Comparison of ENCODE assay signal across 10 cellular contexts in the genomic region with DNA sequence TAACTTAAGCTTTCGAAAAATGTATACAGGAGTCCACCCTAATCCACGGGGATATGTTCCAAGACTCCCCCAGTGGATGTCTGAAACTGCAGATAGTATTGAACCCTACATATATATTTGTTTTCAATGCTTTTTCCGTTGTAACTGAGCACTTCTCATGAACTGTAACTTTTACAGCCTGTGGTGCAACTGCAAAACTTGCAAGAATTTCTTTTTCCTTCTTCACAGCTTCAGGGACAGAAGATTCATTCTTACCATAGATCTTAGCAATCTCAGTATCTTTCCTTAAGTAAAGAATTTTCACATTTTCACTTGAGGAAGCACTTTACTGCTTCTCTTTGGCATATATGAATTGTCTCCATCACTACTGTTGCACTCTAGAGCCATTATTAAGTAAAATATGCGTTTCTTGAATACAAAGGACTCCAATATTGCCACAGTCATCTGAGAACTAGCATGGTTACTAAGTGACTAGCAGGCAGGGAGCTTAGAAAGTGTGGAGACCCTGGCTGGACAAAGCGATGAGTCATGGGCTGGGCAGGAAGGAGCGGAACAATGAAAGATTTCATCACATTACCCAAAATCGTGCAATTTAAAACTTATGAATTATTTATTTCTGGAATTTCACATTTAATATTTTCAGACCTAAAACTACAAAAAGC. TPM values are rescaled to one million over a fixed set of nuclear protein-coding genes. Genes with fewer than 3 reads are reported as not detected.
DNase-seq lines count a peak whose midpoint lies in the region; ATAC-seq and TF ChIP-seq lines count a peak whose summit lies in the region.
"Had no signal": no experiment of that assay in that cellular context is flagged by ENCODE, and none has a peak within 500 bp of the region (broad histone marks: within the 10 kb centered on the region; RNA-seq: fewer than 3 reads in every experiment).

No MANE protein-coding gene starts in this region.

- ATAC-seq in activated CD8-positive, alpha-beta T cell treated with anti-CD3 and anti-CD28 coated beads, Interleukin-2, amount 10 ng/mL, durations not matched to agents 7 days and 5 days, result no peak
- no peak for ATAC-seq in HG03135 (IDR thresholded peaks at IDR 0.05; ENCODE audit: unreplicated experiment)

- 67 to 69% methylated on average over 7 of the region's 7 CpGs for WGBS in esophagus squamous epithelium, 2 donors

- H3K27me3 Mint-ChIP-seq in activated CD8-positive, alpha-beta T cell treated with anti-CD3 and anti-CD28 coated beads, Interleukin-2, amount 10 ng/mL, durations not matched to agents 7 days and 5 days (ENCODE audit: low read depth), result no peaks in the 10 kb centered on the region
- H3K27me3 Mint-ChIP-seq: activated naive CD8-positive, alpha-beta T cell had no signal

- H3K27me3 ChIP-seq in esophagus squamous epithelium, result no peaks in the 10 kb centered on the region

- peaks cover 9 to 55% (median 12%) of the 10 kb centered on the region in 3 donors for H3K4me1 ChIP-seq in esophagus squamous epithelium

- H3K36me3 ChIP-seq in esophagus squamous epithelium, result no peaks in the 10 kb centered on the region

- H3K27ac ChIP-seq in RWPE1 (no peak overlapping the region), esophagus squamous epithelium (no peak overlapping the region)

- H3K4me3 ChIP-seq in fibroblast of villous mesenchyme (ENCODE audit: low read depth, low read length) (no peak overlapping the region), esophagus squamous epithelium (no peak overlapping the region)

- DNase-seq in GM04503 (ENCODE audit: low read depth), result peak; percentile 78
- peak; percentile 50 for DNase-seq in RWPE1 (ENCODE audit: low spot score)
- DNase-seq in fibroblast of villous mesenchyme (ENCODE audit: low read depth), result peak; percentile 56
- peak; percentile 88 for DNase-seq in posterior vena cava (ENCODE audit: low spot score)
- no peak for DNase-seq in activated CD8-positive, alpha-beta T cell treated with anti-CD3 and anti-CD28 coated beads, Interleukin-2, amount 10 ng/mL, durations not matched to agents 7 days and 5 days
- no peak for DNase-seq in esophagus squamous epithelium (lab: John Stamatoyannopoulos, UW)
- DNase-seq in midbrain (lab: John Stamatoyannopoulos, UW), result no peak
- DNase-seq: SHP77 had no signal

- TF ChIP-seq POLR2A in esophagus squamous epithelium (IDR thresholded peaks at IDR 0.05), result no peak

- TF ChIP-seq CTCF in RWPE1 (conservative IDR thresholded peaks at IDR 0.05; ENCODE audit: low read depth) (no peak), fibroblast of villous mesenchyme (IDR thresholded peaks at IDR 0.05; ENCODE audit: insufficient read depth, low read depth, low read length) (no peak), esophagus squamous epithelium (IDR thresholded peaks at IDR 0.05) (no peak)

- no peak overlapping the region for H3K27ac Mint-ChIP-seq in activated CD8-positive, alpha-beta T cell treated with anti-CD3 and anti-CD28 coated beads, Interleukin-2, amount 10 ng/mL, durations not matched to agents 7 days and 5 days
- H3K27ac Mint-ChIP-seq: activated naive CD8-positive, alpha-beta T cell had no signal

- no peaks in the 10 kb centered on the region for H3K9me3 ChIP-seq in esophagus squamous epithelium

- CTCF ChIA-PET in RWPE1 (lab: Yijun Ruan, JAX), result interaction anchor here (0.7 kb wide), 1 partner anchor 11 kb away, joined by 3 read pairs; no protein-coding TSS in a partner anchor
- CTCF ChIA-PET in activated CD8-positive, alpha-beta T cell treated with anti-CD3 and anti-CD28 coated beads, Interleukin-2, amount 10 ng/mL, durations not matched to agents 7 days and 5 days (lab: Charles Lee), result no interaction called here

- intact Hi-C loops in posterior vena cava (cut with DNase I) (no loop called here), esophagus squamous epithelium (cut with DNase I) (no loop called here)

- H3K9me3 Mint-ChIP-seq in activated CD8-positive, alpha-beta T cell treated with anti-CD3 and anti-CD28 coated beads, Interleukin-2, amount 10 ng/mL, durations not matched to agents 7 days and 5 days (ENCODE audit: insufficient read depth), result no peaks in the 10 kb centered on the region

- H3K36me3 Mint-ChIP-seq in activated CD8-positive, alpha-beta T cell treated with anti-CD3 and anti-CD28 coated beads, Interleukin-2, amount 10 ng/mL, durations not matched to agents 7 days and 5 days (ENCODE audit: low read depth), result peaks cover 4% of the 10 kb centered on the region
- H3K36me3 Mint-ChIP-seq: activated naive CD8-positive, alpha-beta T cell had no signal

- H3K4me3 Mint-ChIP-seq in activated CD8-positive, alpha-beta T cell treated with anti-CD3 and anti-CD28 coated beads, Interleukin-2, amount 10 ng/mL, durations not matched to agents 7 days and 5 days, result no peak overlapping the region
- H3K4me3 Mint-ChIP-seq: activated naive CD8-positive, alpha-beta T cell had no signal

- peaks cover 17% of the 10 kb centered on the region for H3K4me1 Mint-ChIP-seq in activated CD8-positive, alpha-beta T cell treated with anti-CD3 and anti-CD28 coated beads, Interleukin-2, amount 10 ng/mL, durations not matched to agents 7 days and 5 days (ENCODE audit: low read depth)

- POLR2A ChIA-PET in RWPE1 (lab: Yijun Ruan, JAX; ENCODE audit: low non-redundant PET), result no interaction called here
- POLR2A ChIA-PET in activated CD8-positive, alpha-beta T cell treated with anti-CD3 and anti-CD28 coated beads, Interleukin-2, amount 10 ng/mL, durations not matched to agents 7 days and 5 days (lab: Charles Lee), result interaction anchor here (0.6 kb wide), 1 partner anchor 13 kb away, joined by 3 read pairs; no protein-coding TSS in a partner anchor

RNA-seq across cellular contexts. Expression of a gene that starts 14.1 kb away (rescaled TPM):
- total RNA-seq in fibroblast of villous mesenchyme, result 22.5 and 48.4 TPM in 2 replicates
- total RNA-seq in posterior vena cava, result 10 to 100 TPM; 40.3 to 50.3 TPM
- total RNA-seq in activated CD8-positive, alpha-beta T cell treated with anti-CD3 and anti-CD28 coated beads, Interleukin-2, amount 10 ng/mL, durations not matched to agents 7 days and 5 days, result 10 to 100 TPM; 41.1 to 43.3 TPM
- total RNA-seq in esophagus squamous epithelium, result 10 to 100 TPM; 30.6 to 58.4 (median 35.4) TPM

Comparison
In these comparisons a context has a peak if more than half of its experiments do, and no peak if none do; other contexts are left out.
1. DNase-seq: peak in GM04503 (single experiment), RWPE1 (single experiment), fibroblast of villous mesenchyme (single experiment) and posterior vena cava (single experiment); none in activated CD8-positive, alpha-beta T cell treated with anti-CD3 and anti-CD28 coated beads, Interleukin-2, amount 10 ng/mL, durations not matched to agents 7 days and 5 days (single experiment), esophagus squamous epithelium (single experiment) and midbrain (single experiment).